ENCODE assay signal across 13 cellular contexts in genomic region chr19:788821-789472, GRCh38. TPM values are rescaled to one million over a fixed set of nuclear protein-coding genes. Genes with fewer than 3 reads are reported as not detected.
DNase-seq lines count a peak whose midpoint lies in the region; ATAC-seq and TF ChIP-seq lines count a peak whose summit lies in the region.
"Had no signal": no experiment of that assay in that cellular context is flagged by ENCODE, and none has a peak within 500 bp of the region (broad histone marks: within the 10 kb centered on the region; RNA-seq: fewer than 3 reads in every experiment).

No MANE protein-coding gene starts in this region.

- POLR2A ChIA-PET in BJ (lab: Charles Lee) (interaction anchor here (0.6 kb wide), 1 partner anchor 36 kb away, joined by 9 read pairs; no protein-coding TSS in a partner anchor), MCF 10A (lab: Yijun Ruan, JAX) (interaction anchor here (0.6 kb wide), 1 partner anchor 9 kb away, joined by 5 read pairs; no protein-coding TSS in a partner anchor)
- POLR2A ChIA-PET in naive thymus-derived CD4-positive, alpha-beta T cell (lab: Charles Lee), result no interaction called here
- POLR2A ChIA-PET in activated CD8-positive, alpha-beta T cell treated with anti-CD3 and anti-CD28 coated beads for 36 hours (lab: Charles Lee), result interaction anchor here (1.3 kb wide), 1 partner anchor 16 kb away, joined by 3 read pairs; no protein-coding TSS in a partner anchor

- H3K9me3 ChIP-seq in esophagus muscularis mucosa, result no peaks in the 10 kb centered on the region
- no peaks in the 10 kb centered on the region for H3K9me3 ChIP-seq in naive thymus-derived CD4-positive, alpha-beta T cell (ENCODE audit: control insufficient read depth in 2 of 3, low read length in 3 of 3)

- WGBS in esophagus muscularis mucosa, result 52% methylated on average over 18 of the region's 29 CpGs

- peak; percentile 18 for ATAC-seq in naive thymus-derived CD4-positive, alpha-beta T cell
- no peak for ATAC-seq in activated CD8-positive, alpha-beta T cell treated with anti-CD3 and anti-CD28 coated beads for 36 hours

- CTCF ChIA-PET in BJ (lab: Yijun Ruan, JAX) (interaction anchor here (1.3 kb wide), 1 partner anchor 19 kb away, joined by 5 read pairs; no protein-coding TSS in a partner anchor), MCF 10A (lab: Yijun Ruan, JAX) (interaction anchor here (0.7 kb wide), 1 partner anchor 103 kb away, joined by 3 read pairs; no protein-coding TSS in a partner anchor)
- CTCF ChIA-PET in naive thymus-derived CD4-positive, alpha-beta T cell (lab: Charles Lee), result no interaction called here
- CTCF ChIA-PET in activated CD8-positive, alpha-beta T cell treated with anti-CD3 and anti-CD28 coated beads for 36 hours (lab: Charles Lee), result no interaction called here

- peaks cover 0 to 7% (median 0%) of the 10 kb centered on the region in 7 donors for H3K4me1 Mint-ChIP-seq in naive thymus-derived CD4-positive, alpha-beta T cell
- no peaks in the 10 kb centered on the region for H3K4me1 Mint-ChIP-seq in activated CD8-positive, alpha-beta T cell treated with anti-CD3 and anti-CD28 coated beads for 36 hours (ENCODE audit: low read depth)
- peaks cover 12% of the 10 kb centered on the region for H3K4me1 Mint-ChIP-seq in MCF 10A (ENCODE audit: insufficient read depth, unreplicated experiment)

- H3K27ac ChIP-seq in esophagus muscularis mucosa (replicated peaks in 1 of 4), result peak overlapping the region; percentile 1 to 63 (median 46)
- H3K27ac ChIP-seq in naive thymus-derived CD4-positive, alpha-beta T cell (ENCODE audit: low read depth, low read length), result no peak overlapping the region

- H3K9me3 Mint-ChIP-seq in naive thymus-derived CD4-positive, alpha-beta T cell, result no peaks in the 10 kb centered on the region
- H3K9me3 Mint-ChIP-seq in activated CD8-positive, alpha-beta T cell treated with anti-CD3 and anti-CD28 coated beads for 36 hours, result no peaks in the 10 kb centered on the region
- no peaks in the 10 kb centered on the region for H3K9me3 Mint-ChIP-seq in MCF 10A (ENCODE audit: unreplicated experiment)

- H3K27me3 Mint-ChIP-seq in naive thymus-derived CD4-positive, alpha-beta T cell, result peaks cover 0 to 11% (median 0%) of the 10 kb centered on the region in 5 donors
- H3K27me3 Mint-ChIP-seq in activated CD8-positive, alpha-beta T cell treated with anti-CD3 and anti-CD28 coated beads for 36 hours, result peaks cover 2% of the 10 kb centered on the region
- no peaks in the 10 kb centered on the region for H3K27me3 Mint-ChIP-seq in MCF 10A (ENCODE audit: insufficient read depth, unreplicated experiment)

- no peaks in the 10 kb centered on the region for H3K36me3 Mint-ChIP-seq in naive thymus-derived CD4-positive, alpha-beta T cell
- H3K36me3 Mint-ChIP-seq in activated CD8-positive, alpha-beta T cell treated with anti-CD3 and anti-CD28 coated beads for 36 hours (ENCODE audit: low read depth), result no peaks in the 10 kb centered on the region
- H3K36me3 Mint-ChIP-seq in MCF 10A (ENCODE audit: insufficient read depth, unreplicated experiment), result no peaks in the 10 kb centered on the region

- TF ChIP-seq CTCF in BJ (IDR thresholded peaks at IDR 0.05; ENCODE audit: insufficient read depth, low read depth, low read length), result peak; percentile 23; the same call in 1 of the 2 replicates
- no peak for TF ChIP-seq CTCF in esophagus muscularis mucosa (IDR thresholded peaks at IDR 0.05)
- TF ChIP-seq CTCF in activated CD8-positive, alpha-beta T cell treated with anti-CD3 and anti-CD28 coated beads for 36 hours (IDR thresholded peaks at IDR 0.05), result no peak
- no peak for TF ChIP-seq CTCF in MCF 10A (IDR thresholded peaks at IDR 0.05; ENCODE audit: unreplicated experiment)

- no peak overlapping the region for H3K4me3 ChIP-seq in BJ (ENCODE audit: low read depth, low read length)
- no peak overlapping the region for H3K4me3 ChIP-seq in esophagus muscularis mucosa
- H3K4me3 ChIP-seq in naive thymus-derived CD4-positive, alpha-beta T cell (ENCODE audit: low read length), result no peak overlapping the region

- no peaks in the 10 kb centered on the region for H3K27me3 ChIP-seq in BJ (ENCODE audit: control insufficient read depth, insufficient read depth, low read length)
- no peaks in the 10 kb centered on the region for H3K27me3 ChIP-seq in esophagus muscularis mucosa
- H3K27me3 ChIP-seq in naive thymus-derived CD4-positive, alpha-beta T cell (ENCODE audit: control insufficient read depth in 2 of 2, insufficient read depth in 2 of 2, low read length in 2 of 2), result no peaks in the 10 kb centered on the region

- peaks cover 15 to 51% (median 35%) of the 10 kb centered on the region in 4 donors for H3K4me1 ChIP-seq in esophagus muscularis mucosa
- H3K4me1 ChIP-seq in naive thymus-derived CD4-positive, alpha-beta T cell (ENCODE audit: control insufficient read depth in 2 of 2, insufficient read depth in 2 of 2, low read length in 2 of 2), result no peaks in the 10 kb centered on the region

- H3K27ac Mint-ChIP-seq in naive thymus-derived CD4-positive, alpha-beta T cell, result peak overlapping the region in 6 of 9 donors; percentile 1 to 92 (median 50)
- H3K27ac Mint-ChIP-seq in activated CD8-positive, alpha-beta T cell treated with anti-CD3 and anti-CD28 coated beads for 36 hours, result no peak overlapping the region
- H3K27ac Mint-ChIP-seq in MCF 10A (ENCODE audit: low read depth, unreplicated experiment), result no peak overlapping the region

- intact Hi-C loops in esophagus muscularis mucosa (cut with DNase I) (no loop called here), MCF 10A (cut with micrococcal nuclease) (no loop called here)
- intact Hi-C loops in naive thymus-derived CD4-positive, alpha-beta T cell (cut with micrococcal nuclease), result no loop called here
- intact Hi-C loops in activated CD8-positive, alpha-beta T cell treated with anti-CD3 and anti-CD28 coated beads for 36 hours (cut with micrococcal nuclease), result no loop called here

- H3K4me3 Mint-ChIP-seq in naive thymus-derived CD4-positive, alpha-beta T cell, result peak overlapping the region in 2 of 10 donors; percentile 25 to 42
- H3K4me3 Mint-ChIP-seq in activated CD8-positive, alpha-beta T cell treated with anti-CD3 and anti-CD28 coated beads for 36 hours, result no peak overlapping the region
- H3K4me3 Mint-ChIP-seq in MCF 10A (ENCODE audit: unreplicated experiment), result no peak overlapping the region

- DNase-seq in BJ (ENCODE audit: low read depth), result no peak
- peak; percentile 32 for DNase-seq in NCI-H2171 (lab: John Stamatoyannopoulos, UW)
- no peak for DNase-seq in esophagus muscularis mucosa (ENCODE audit: extremely low spot score)
- DNase-seq in naive thymus-derived CD4-positive, alpha-beta T cell, result no peak
- no peak for DNase-seq in activated CD8-positive, alpha-beta T cell treated with anti-CD3 and anti-CD28 coated beads for 36 hours
- DNase-seq in MCF 10A (ENCODE audit: unreplicated experiment), result no peak
- DNase-seq in RPMI8226, result no peak
- DNase-seq in activated T-cell treated with anti-CD3 and anti-CD28 coated beads, Interleukin-2, amount 50 U/mL, for 1 hour, result no peak
- DNase-seq: activated T-cell treated with anti-CD3 and anti-CD28 coated beads, Interleukin-2, amount 50 U/mL, for 48 hours; MV-4-11; occipital lobe; SIG-M5 had no signal

- TF ChIP-seq EP300 in esophagus muscularis mucosa (IDR thresholded peaks at IDR 0.05), result no peak

- TF ChIP-seq POLR2A in esophagus muscularis mucosa (IDR thresholded peaks at IDR 0.05; ENCODE audit: low read depth), result no peak

- BruUV-seq in MCF 10A (replicated peaks; lab: Mats Ljungman, UMichigan), result no TSS peak

- H3K36me3 ChIP-seq in BJ (ENCODE audit: control insufficient read depth, insufficient read depth, low read length) (no peaks in the 10 kb centered on the region; the same call in 1 of the 2 replicates), esophagus muscularis mucosa (no peaks in the 10 kb centered on the region)
- H3K36me3 ChIP-seq in naive thymus-derived CD4-positive, alpha-beta T cell (ENCODE audit: control insufficient read depth in 2 of 3, insufficient read depth in 3 of 3, low read length in 3 of 3), result no peaks in the 10 kb centered on the region

RNA-seq across cellular contexts. Expression of gene PTBP1, which starts 8.3 kb away (rescaled TPM):
- polyA plus RNA-seq in BJ (2011; rRNA removed), result 137 and 328 TPM in 2 replicates
- polyA minus RNA-seq in BJ (2011; rRNA and poly(A)+ RNA removed), result 172 and 234 TPM in 2 replicates
- total RNA-seq in esophagus muscularis mucosa (100 to 1,000 TPM in 1 of 4 donors, 10 to 100 TPM in 3; 76.8 to 110 (median 95.3) TPM), MCF 10A (2022) (348 and 431 TPM in 2 replicates)
- total RNA-seq in naive thymus-derived CD4-positive, alpha-beta T cell, result 100 to 1,000 TPM; 313 to 524 (median 326) TPM
- polyA plus RNA-seq in naive thymus-derived CD4-positive, alpha-beta T cell, result 100 to 1,000 TPM; 113 to 227 TPM
- 100 to 1,000 TPM; 581 to 582 TPM for total RNA-seq in activated CD8-positive, alpha-beta T cell treated with anti-CD3 and anti-CD28 coated beads for 36 hours

RNA-seq across cellular contexts. Expression of gene PLPPR3, which starts 32.8 kb away (rescaled TPM):
- 0.56 and 1.1 TPM in 2 replicates for polyA plus RNA-seq in BJ (2011; rRNA removed)
- 0.77 and 1.2 TPM in 2 replicates for polyA minus RNA-seq in BJ (2011; rRNA and poly(A)+ RNA removed)
- not detected for total RNA-seq in esophagus muscularis mucosa
- not detected for total RNA-seq in naive thymus-derived CD4-positive, alpha-beta T cell
- not detected for polyA plus RNA-seq in naive thymus-derived CD4-positive, alpha-beta T cell
- not detected for total RNA-seq in activated CD8-positive, alpha-beta T cell treated with anti-CD3 and anti-CD28 coated beads for 36 hours
- total RNA-seq in MCF 10A (2022), result not detected in 2 replicates

RNA-seq across cellular contexts. Expression of gene MISP, which starts 38.0 kb away (rescaled TPM):
- polyA plus RNA-seq in BJ (2011; rRNA removed), result 0.05 and 0.06 TPM in 2 replicates
- polyA minus RNA-seq in BJ (2011; rRNA and poly(A)+ RNA removed), result 0.09 TPM in 1 of 2 replicates, not detected in the other
- total RNA-seq in esophagus muscularis mucosa (1 to 10 TPM in 1 of 4 donors, not detected in 3; 2.0 TPM), MCF 10A (2022) (33.7 and 35.0 TPM in 2 replicates)
- not detected for total RNA-seq in naive thymus-derived CD4-positive, alpha-beta T cell
- not detected for polyA plus RNA-seq in naive thymus-derived CD4-positive, alpha-beta T cell
- total RNA-seq in activated CD8-positive, alpha-beta T cell treated with anti-CD3 and anti-CD28 coated beads for 36 hours, result not detected
- total RNA-seq: occipital lobe had no signal

RNA-seq across cellular contexts. Expression of gene AZU1, which starts 38.7 kb away (rescaled TPM):
- 0.07 TPM in 1 of 2 replicates, not detected in the other for polyA plus RNA-seq in BJ (2011; rRNA removed)
- polyA minus RNA-seq in BJ (2011; rRNA and poly(A)+ RNA removed), result not detected in 2 replicates
- total RNA-seq in esophagus muscularis mucosa (1 to 10 TPM in 1 of 4 donors, under 1 TPM in 1, not detected in 2; 0.40 to 1.3 TPM), MCF 10A (2022) (not detected in 2 replicates)
- 1 to 10 TPM in 1 of 5 experiments, under 1 TPM in 1, not detected in 3; 0.64 to 4.1 TPM for total RNA-seq in naive thymus-derived CD4-positive, alpha-beta T cell
- not detected for polyA plus RNA-seq in naive thymus-derived CD4-positive, alpha-beta T cell
- total RNA-seq in activated CD8-positive, alpha-beta T cell treated with anti-CD3 and anti-CD28 coated beads for 36 hours, result not detected
- total RNA-seq: epithelial cell of proximal tubule had no signal

RNA-seq across cellular contexts. Expression of gene PRTN3, which starts 51.9 kb away (rescaled TPM):
- polyA plus RNA-seq in BJ (2011; rRNA removed), result not detected in 2 replicates
- not detected in 2 replicates for polyA minus RNA-seq in BJ (2011; rRNA and poly(A)+ RNA removed)
- 1 to 10 TPM in 1 of 4 donors, not detected in 3; 1.2 TPM for total RNA-seq in esophagus muscularis mucosa
- total RNA-seq in naive thymus-derived CD4-positive, alpha-beta T cell, result 1 to 10 TPM in 1 of 5 experiments, not detected in 4; 2.7 TPM
- not detected for polyA plus RNA-seq in naive thymus-derived CD4-positive, alpha-beta T cell
- total RNA-seq in activated CD8-positive, alpha-beta T cell treated with anti-CD3 and anti-CD28 coated beads for 36 hours, result not detected
- total RNA-seq in MCF 10A (2022), result not detected in 2 replicates
- total RNA-seq: epithelial cell of proximal tubule, occipital lobe had no signal

Comparison
In these comparisons a context has a peak if more than half of its experiments do, and no peak if none do; other contexts are left out.
1. H3K27ac Mint-ChIP-seq: peak in naive thymus-derived CD4-positive, alpha-beta T cell (6 of 9); none in activated CD8-positive, alpha-beta T cell treated with anti-CD3 and anti-CD28 coated beads for 36 hours (single experiment) and MCF 10A (single experiment).
2. RNA of gene MISP, which starts 38.0 kb away (total RNA-seq): 33.7 to 35.0 TPM in MCF 10A; 2.0 TPM in esophagus muscularis mucosa, not detected in naive thymus-derived CD4-positive, alpha-beta T cell and not detected in activated CD8-positive, alpha-beta T cell treated with anti-CD3 and anti-CD28 coated beads for 36 hours; every median in the first group is over 10 times any median in the second.
3. CTCF ChIA-PET loops: an anchor here in BJ (1.3 kb wide) and MCF 10A (0.7 kb wide); none called in naive thymus-derived CD4-positive, alpha-beta T cell and activated CD8-positive, alpha-beta T cell treated with anti-CD3 and anti-CD28 coated beads for 36 hours.